Comparison of ENCODE assay signal across 1 cellular context in genomic region chr19:2326699-2327360, GRCh38.
TF ChIP-seq lines count a peak whose summit lies in the region.

No MANE protein-coding gene starts in this region.

TF ChIP-seq in endothelial cell of umbilical vein, 7 proteins besides CTCF, POLR2A, EP300 and RAD21:
- TF ChIP-seq EZH2 (IDR thresholded peaks at IDR 0.05; ENCODE audit: borderline replicate concordance, low read depth, low read length, severe bottlenecking) (no peak), JUN (IDR thresholded peaks at IDR 0.05; ENCODE audit: borderline replicate concordance, insufficient read depth, insufficient read length, low read depth) (no peak), MYC (IDR thresholded peaks at IDR 0.05; ENCODE audit: low read depth, low read length) (no peak), MAX (IDR thresholded peaks at IDR 0.05; ENCODE audit: insufficient read depth, insufficient read length) (no peak), POLR2AphosphoS5 (IDR thresholded peaks at IDR 0.05; ENCODE audit: insufficient read depth, low read depth, low read length) (no peak), FOS (IDR thresholded peaks at IDR 0.05; ENCODE audit: borderline replicate concordance, insufficient read depth, low read length) (no peak), GATA2 (IDR thresholded peaks at IDR 0.05; ENCODE audit: insufficient read depth, insufficient read length, low read depth, low read length) (no peak)
